ENCODE assay signal across 8 cellular contexts in the genomic region with DNA sequence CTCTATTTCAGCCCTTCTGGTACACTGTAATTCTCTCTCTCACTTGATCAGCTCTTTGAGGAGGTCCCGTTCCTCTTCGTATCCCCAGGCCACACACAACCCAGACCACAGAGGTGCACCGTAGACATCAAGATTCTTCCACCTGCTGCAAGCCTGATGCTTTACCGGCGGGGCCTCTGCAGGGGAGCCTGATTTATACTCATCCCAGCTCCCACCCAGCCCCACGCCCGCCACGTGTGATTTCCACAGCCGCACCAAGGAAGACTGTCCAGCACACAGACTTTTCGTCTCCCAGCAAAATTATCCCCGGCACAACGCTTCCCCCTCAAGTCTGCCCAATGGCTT. TPM values are rescaled to one million over a fixed set of nuclear protein-coding genes. Genes with fewer than 3 reads are reported as not detected.
A peak's percentile ranks its signal among the peaks of the same experiment; 100 is the strongest.
DNase-seq lines count a peak whose midpoint lies in the region; ATAC-seq, FAIRE-seq and TF ChIP-seq lines count a peak whose summit lies in the region.

No MANE protein-coding gene starts in this region.

- peak overlapping the region; percentile 82 for H3K27ac Mint-ChIP-seq in activated naive CD8-positive, alpha-beta T cell treated with anti-CD3 and anti-CD28 coated beads, Interleukin-2, amount 10 ng/mL, durations not matched to agents 7 days and 5 days

- peaks cover 7% of the 10 kb centered on the region for H3K79me2 ChIP-seq in keratinocyte (ENCODE audit: control insufficient read depth, insufficient read depth, low read length)

- no peaks in the 10 kb centered on the region for H3K9me3 ChIP-seq in keratinocyte (ENCODE audit: control insufficient read depth, low read depth, low read length)

- peak overlapping the region; percentile 67 for H3K9ac ChIP-seq in keratinocyte (ENCODE audit: control insufficient read depth, extremely low read depth, insufficient read depth, low read length)

- H2AFZ ChIP-seq in keratinocyte (ENCODE audit: control insufficient read depth, low read length), result peak overlapping the region; percentile 97

- H3K36me3 ChIP-seq in keratinocyte (ENCODE audit: control insufficient read depth in 2 of 2, extremely low read depth in 1 of 2, insufficient read depth in 2 of 2, low read length in 2 of 2), result no peaks in the 10 kb centered on the region

- no peak for TF ChIP-seq CTCF in keratinocyte (optimal IDR thresholded peaks at IDR 0.05 in 1 of 3, IDR thresholded peaks at IDR 0.05 in 1 of 3, conservative IDR thresholded peaks at IDR 0.05 in 1 of 3; ENCODE audit: extremely low read depth in 1 of 3, insufficient read depth in 2 of 3, low read length in 3 of 3)

- H3K36me3 Mint-ChIP-seq in activated naive CD8-positive, alpha-beta T cell treated with anti-CD3 and anti-CD28 coated beads, Interleukin-2, amount 10 ng/mL, durations not matched to agents 7 days and 5 days, result peaks cover 8% of the 10 kb centered on the region

- FAIRE-seq in keratinocyte (lab: Jason Lieb, UNC), result no peak

- no peaks in the 10 kb centered on the region for H3K27me3 Mint-ChIP-seq in activated naive CD8-positive, alpha-beta T cell treated with anti-CD3 and anti-CD28 coated beads, Interleukin-2, amount 10 ng/mL, durations not matched to agents 7 days and 5 days

- POLR2A ChIA-PET in activated naive CD8-positive, alpha-beta T cell treated with anti-CD3 and anti-CD28 coated beads, Interleukin-2, amount 10 ng/mL, durations not matched to agents 7 days and 5 days (lab: Charles Lee), result interaction anchor here (0.9 to 3.4 kb wide), 6 partner anchors 11 to 217 kb away, joined by 3 to 20 read pairs (median 4); partner anchors contain the start of genes CNST and TFB2M

- peaks cover 22% of the 10 kb centered on the region for H3K4me1 ChIP-seq in keratinocyte (ENCODE audit: control insufficient read depth, extremely low read depth, insufficient read depth, low read length)

- H3K4me1 Mint-ChIP-seq in activated naive CD8-positive, alpha-beta T cell treated with anti-CD3 and anti-CD28 coated beads, Interleukin-2, amount 10 ng/mL, durations not matched to agents 7 days and 5 days, result peaks cover 24% of the 10 kb centered on the region

- H3K9me1 ChIP-seq in keratinocyte (ENCODE audit: control insufficient read depth, extremely low read depth, insufficient read depth, low read length), result peaks cover 3% of the 10 kb centered on the region

- DNase-seq in activated naive CD4-positive, alpha-beta T cell treated with Interleukin-2 at 50 U/mL for 16 hours, result peak; percentile 9
- no peak for DNase-seq in activated naive CD4-positive, alpha-beta T cell (lab: John Stamatoyannopoulos, UW)
- DNase-seq in activated naive CD8-positive, alpha-beta T cell treated with anti-CD3 and anti-CD28 coated beads, Interleukin-2, amount 10 ng/mL, durations not matched to agents 7 days and 5 days, result no peak
- DNase-seq in keratinocyte (ENCODE audit: low read depth, low spot score) (no peak), germinal center (ENCODE audit: low spot score) (no peak), activated gamma-delta T cell (lab: John Stamatoyannopoulos, UW) (no peak)
- DNase-seq in stimulated activated CD8-positive, alpha-beta memory T cell treated with anti-CD3 and anti-CD28 coated beads, Interleukin-4, amount 100 ng/mL, for 48 hours, result peak; percentile 36

- no peaks in the 10 kb centered on the region for H3K9me3 Mint-ChIP-seq in activated naive CD8-positive, alpha-beta T cell treated with anti-CD3 and anti-CD28 coated beads, Interleukin-2, amount 10 ng/mL, durations not matched to agents 7 days and 5 days

- ATAC-seq in HG03460 (IDR thresholded peaks at IDR 0.05; ENCODE audit: unreplicated experiment), result peak; percentile 16
- ATAC-seq in activated naive CD8-positive, alpha-beta T cell treated with anti-CD3 and anti-CD28 coated beads, Interleukin-2, amount 10 ng/mL, durations not matched to agents 7 days and 5 days (ENCODE audit: low read depth), result no peak

- dilution Hi-C loops in keratinocyte (cut with MboI; ENCODE audit: extremely low pct_ligation_motif_present, low sequenced_read_pairs), result no loop called here

- peak overlapping the region; percentile 81 to 98 (median 87) for H3K4me3 ChIP-seq in keratinocyte (ENCODE audit: control insufficient read depth in 2 of 3, extremely low read depth in 1 of 3, insufficient read depth in 2 of 3, low read depth in 1 of 3, low read length in 3 of 3)

- H3K4me2 ChIP-seq in keratinocyte (ENCODE audit: control insufficient read depth, extremely low read depth, insufficient read depth, low read depth, low read length), result peak overlapping the region; percentile 78

- H3K4me3 Mint-ChIP-seq in activated naive CD8-positive, alpha-beta T cell treated with anti-CD3 and anti-CD28 coated beads, Interleukin-2, amount 10 ng/mL, durations not matched to agents 7 days and 5 days, result peak overlapping the region; percentile 92

- no peaks in the 10 kb centered on the region for H4K20me1 ChIP-seq in keratinocyte (ENCODE audit: control insufficient read depth, extremely low read depth, insufficient read depth, low read length)

- H3K27ac ChIP-seq in keratinocyte (ENCODE audit: control insufficient read depth, insufficient read depth, low read length), result no peak overlapping the region

- H3K27me3 ChIP-seq in keratinocyte (ENCODE audit: control insufficient read depth, extremely low read depth, insufficient read depth, low read length), result no peaks in the 10 kb centered on the region

RNA-seq across cellular contexts. Expression of gene SMYD3, which starts 0.7 kb away (rescaled TPM):
- 10 to 100 TPM; 22.6 to 27.0 TPM for total RNA-seq in activated naive CD8-positive, alpha-beta T cell treated with anti-CD3 and anti-CD28 coated beads, Interleukin-2, amount 10 ng/mL, durations not matched to agents 7 days and 5 days
- polyA plus RNA-seq in keratinocyte, result 23.0 to 31.0 TPM (median 29.3 TPM) in 3 replicates
- 5.9 TPM for polyA plus RNA-seq in keratinocyte (2011; ENCODE audit: low read depth)
- polyA plus RNA-seq in keratinocyte (2011; cell fraction: cytosol; rRNA removed), result 28.0 and 34.2 TPM in 2 replicates
- 24.3 and 25.0 TPM in 2 replicates for polyA plus RNA-seq in keratinocyte (2011; cell fraction: nucleus; rRNA removed)
- polyA plus RNA-seq in keratinocyte (2012; ENCODE audit: low replicate concordance), result 8.3 and 24.1 TPM in 2 replicates
- 25.7 to 41.8 TPM (median 40.2 TPM) in 3 replicates for polyA minus RNA-seq in keratinocyte
- 34.9 TPM for polyA minus RNA-seq in keratinocyte (2011; cell fraction: cytosol; rRNA and poly(A)+ RNA removed)
- polyA minus RNA-seq in keratinocyte (2011; cell fraction: nucleus; rRNA and poly(A)+ RNA removed), result 27.6 and 57.4 TPM in 2 replicates

RNA-seq across cellular contexts. Expression of gene TFB2M, which starts 59.6 kb away (rescaled TPM):
- 10 to 100 TPM in 1 of 2 experiments, 1 to 10 TPM in 1; 9.8 to 10.9 TPM for total RNA-seq in activated naive CD8-positive, alpha-beta T cell treated with anti-CD3 and anti-CD28 coated beads, Interleukin-2, amount 10 ng/mL, durations not matched to agents 7 days and 5 days
- polyA plus RNA-seq in keratinocyte, result 13.4 to 28.6 TPM (median 17.7 TPM) in 3 replicates
- polyA plus RNA-seq in keratinocyte (2011; ENCODE audit: low read depth), result 13.4 TPM
- 13.2 and 20.7 TPM in 2 replicates for polyA plus RNA-seq in keratinocyte (2011; cell fraction: cytosol; rRNA removed)
- 14.1 and 23.2 TPM in 2 replicates for polyA plus RNA-seq in keratinocyte (2011; cell fraction: nucleus; rRNA removed)
- 16.2 and 17.1 TPM in 2 replicates for polyA plus RNA-seq in keratinocyte (2012; ENCODE audit: low replicate concordance)
- polyA minus RNA-seq in keratinocyte, result 2.8 to 7.5 TPM (median 3.0 TPM) in 3 replicates
- 6.3 TPM for polyA minus RNA-seq in keratinocyte (2011; cell fraction: cytosol; rRNA and poly(A)+ RNA removed)
- 6.2 and 9.8 TPM in 2 replicates for polyA minus RNA-seq in keratinocyte (2011; cell fraction: nucleus; rRNA and poly(A)+ RNA removed)

RNA-seq across cellular contexts. Expression of gene CNST, which starts 59.8 kb away (rescaled TPM):
- 10 to 100 TPM; 36.1 to 36.5 TPM for total RNA-seq in activated naive CD8-positive, alpha-beta T cell treated with anti-CD3 and anti-CD28 coated beads, Interleukin-2, amount 10 ng/mL, durations not matched to agents 7 days and 5 days
- polyA plus RNA-seq in keratinocyte, result 6.7 to 9.8 TPM (median 7.1 TPM) in 3 replicates
- polyA plus RNA-seq in keratinocyte (2011; ENCODE audit: low read depth), result 15.8 TPM
- polyA plus RNA-seq in keratinocyte (2011; cell fraction: cytosol; rRNA removed), result 4.1 and 7.5 TPM in 2 replicates
- 9.9 and 11.4 TPM in 2 replicates for polyA plus RNA-seq in keratinocyte (2011; cell fraction: nucleus; rRNA removed)
- polyA plus RNA-seq in keratinocyte (2012; ENCODE audit: low replicate concordance), result 6.9 and 11.3 TPM in 2 replicates
- polyA minus RNA-seq in keratinocyte, result 3.5 to 30.1 TPM (median 13.8 TPM) in 3 replicates
- 8.2 TPM for polyA minus RNA-seq in keratinocyte (2011; cell fraction: cytosol; rRNA and poly(A)+ RNA removed)
- polyA minus RNA-seq in keratinocyte (2011; cell fraction: nucleus; rRNA and poly(A)+ RNA removed), result 8.8 and 17.3 TPM in 2 replicates

Comparison
In these comparisons a context has a peak if more than half of its experiments do, and no peak if none do; other contexts are left out.
1. DNase-seq: peak in activated naive CD4-positive, alpha-beta T cell treated with Interleukin-2 at 50 U/mL for 16 hours (single experiment) and stimulated activated CD8-positive, alpha-beta memory T cell treated with anti-CD3 and anti-CD28 coated beads, Interleukin-4, amount 100 ng/mL, for 48 hours (single experiment); none in activated naive CD4-positive, alpha-beta T cell (0 of 4), activated naive CD8-positive, alpha-beta T cell treated with anti-CD3 and anti-CD28 coated beads, Interleukin-2, amount 10 ng/mL, durations not matched to agents 7 days and 5 days (single experiment), keratinocyte (single experiment), germinal center (single experiment) and activated gamma-delta T cell (single experiment).